In the genomic region with DNA sequence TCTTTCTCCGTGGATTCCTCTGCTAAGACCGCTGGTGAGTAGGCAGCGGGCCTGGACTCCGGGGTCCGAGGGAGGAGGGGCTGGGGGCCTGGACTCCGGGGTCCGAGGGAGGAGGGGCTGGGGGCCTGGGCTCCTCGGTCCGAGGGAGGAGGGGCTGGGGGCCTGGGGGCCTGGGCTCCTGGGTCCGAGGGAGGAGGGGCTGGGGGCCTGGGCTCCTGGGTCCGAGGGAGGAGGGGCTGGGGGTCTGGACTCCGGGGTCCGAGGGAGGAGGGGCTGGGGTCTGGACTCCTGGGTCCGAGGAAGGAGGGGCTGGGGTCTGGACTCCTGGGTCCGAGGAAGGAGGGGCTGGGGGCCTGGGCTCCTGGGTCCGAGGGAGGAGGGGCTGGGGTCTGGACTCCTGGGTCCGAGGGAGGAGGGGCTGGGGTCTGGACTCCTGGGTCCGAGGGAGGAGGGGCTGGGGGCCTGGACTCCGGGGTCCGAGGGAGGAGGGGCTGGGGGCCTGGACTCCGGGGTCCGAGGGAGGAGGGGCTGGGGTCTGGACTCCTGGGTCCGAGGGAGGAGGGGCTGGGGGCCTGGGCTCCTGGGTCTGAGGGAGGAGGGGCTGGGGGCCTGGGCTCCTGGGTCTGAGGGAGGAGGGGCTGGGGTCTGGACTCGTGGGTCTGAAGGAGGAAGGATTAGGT, we compare ENCODE assay signal across 7 cellular contexts. TPM values are rescaled to one million over a fixed set of nuclear protein-coding genes. Genes with fewer than 3 reads are reported as not detected.
A peak's percentile ranks its signal among the peaks of the same experiment; 100 is the strongest.
DNase-seq lines count a peak whose midpoint lies in the region; ATAC-seq and TF ChIP-seq lines count a peak whose summit lies in the region.
"Not testable (repeated sequence)": the region's sequence is repeated elsewhere in the genome, so short reads cannot be mapped to it uniquely, and the experiment has no call there.
"Had no signal": no experiment of that assay in that cellular context is flagged by ENCODE, and none has a peak within 500 bp of the region (broad histone marks: within the 10 kb centered on the region; RNA-seq: fewer than 3 reads in every experiment).

No MANE protein-coding gene starts in this region.

- DNase-seq in GM23248; WTC11 (ENCODE audit: low spot score); caudate nucleus (lab: John Stamatoyannopoulos, UW); iPS DF 6.9 (ENCODE audit: low read depth, low spot score); transverse colon: not testable (repeated sequence)

- not testable (repeated sequence) for ATAC-seq in WTC11

- TF ChIP-seq EP300 in transverse colon (IDR thresholded peaks at IDR 0.05; ENCODE audit: low read depth) = not testable (repeated sequence)

- TF ChIP-seq POLR2A in transverse colon (IDR thresholded peaks at IDR 0.05) = not testable (repeated sequence)

- peak overlapping the region; percentile 94 for H3K27ac ChIP-seq in GM23248
- H3K27ac ChIP-seq in caudate nucleus (ENCODE audit: low read depth, low read length) = peak overlapping the region; percentile 70
- H3K27ac ChIP-seq in iPS DF 6.9 (ENCODE audit: low read length) = not testable (repeated sequence)
- H3K27ac ChIP-seq in transverse colon = peak overlapping the region; percentile 90 to 98 (median 97)

- H3K36me3 ChIP-seq in GM23248 (ENCODE audit: low read depth) (peaks cover 14% of the 10 kb centered on the region; the same call in 1 of the 2 replicates), iPS DF 6.9 (ENCODE audit: control insufficient read depth, insufficient read depth, low read length) (peaks cover 14% of the 10 kb centered on the region), neuron (ENCODE audit: insufficient read depth, low read length) (peaks cover 28% of the 10 kb centered on the region), transverse colon (peaks cover 0 to 13% (median 5%) of the 10 kb centered on the region in 4 donors)

- peak overlapping the region; percentile 89 for H3K4me2 ChIP-seq in GM23248 (ENCODE audit: unreplicated experiment)

- H3K4me1 Mint-ChIP-seq in WTC11 = peaks cover 26% of the 10 kb centered on the region

- TF ChIP-seq CTCF in WTC11 (IDR thresholded peaks at IDR 0.05); transverse colon (IDR thresholded peaks at IDR 0.05): not testable (repeated sequence)

- POLR2A ChIA-PET in WTC11 (lab: Charles Lee) = interaction anchor here (0.5 kb wide), 1 partner anchor 227 kb away, joined by 3 read pairs; no protein-coding TSS in a partner anchor

- H3K9me3 ChIP-seq in GM23248 (ENCODE audit: low read depth); iPS DF 6.9 (ENCODE audit: control insufficient read depth, insufficient read depth, low read length); neuron (ENCODE audit: low read length); transverse colon: not testable (repeated sequence)

- H4K20me1 ChIP-seq in GM23248 (ENCODE audit: insufficient read depth) = not testable (repeated sequence)

- H3K4me1 ChIP-seq in GM23248 (ENCODE audit: insufficient read depth) (peaks cover 20% of the 10 kb centered on the region), neuron (ENCODE audit: insufficient read depth, low read length) (peaks cover 21% of the 10 kb centered on the region), transverse colon (peaks cover 36 to 77% (median 57%) of the 10 kb centered on the region in 4 donors)
- not testable (repeated sequence) for H3K4me1 ChIP-seq in iPS DF 6.9 (ENCODE audit: control insufficient read depth, insufficient read depth, low read length)

- H3K36me3 Mint-ChIP-seq in WTC11 = peaks cover 31% of the 10 kb centered on the region

- H3F3A ChIP-seq in GM23248 (ENCODE audit: insufficient read depth) = peaks cover 41% of the 10 kb centered on the region

- peak overlapping the region; percentile 93 for H3K4me3 ChIP-seq in GM23248
- H3K4me3 ChIP-seq in iPS DF 6.9 (ENCODE audit: low read length) = peak overlapping the region; percentile 78
- peak overlapping the region; percentile 59 for H3K4me3 ChIP-seq in neuron (ENCODE audit: low read length)
- peak overlapping the region; percentile 58 to 81 (median 72) for H3K4me3 ChIP-seq in transverse colon

- H3K27me3 ChIP-seq in GM23248 (replicated peaks; ENCODE audit: insufficient read depth); iPS DF 6.9 (ENCODE audit: control insufficient read depth, insufficient read depth, low read length); neuron (ENCODE audit: insufficient read depth, low read length); transverse colon: not testable (repeated sequence)

- WGBS in GM23248 (ENCODE audit: low coverage in 1 of 2, low lambda C conversion rate in 2 of 2, missing lambda C conversion rate in 2 of 2), 2 experiments = 4% methylated on average over 3 to 19 of the region's 24 CpGs
- no CpG with 5 or more reads among the region's 24 CpGs for WGBS in iPS DF 6.9 (ENCODE audit: insufficient coverage, insufficient read length)
- 3% methylated on average over 9 of the region's 24 CpGs; no CpG with 5 or more reads in 1 of the 2 donors for WGBS in transverse colon (ENCODE audit: low coverage in 1 of 2), 2 donors

- H2AFZ ChIP-seq in GM23248; neuron (ENCODE audit: low read depth, low read length): not testable (repeated sequence)

- H3K79me2 ChIP-seq in GM23248 (ENCODE audit: insufficient read depth) = peaks cover 66% of the 10 kb centered on the region

- H3K9ac ChIP-seq in GM23248 = peak overlapping the region; percentile 100

- CTCF ChIA-PET in WTC11 (lab: Charles Lee) = interaction anchor here (1.8 kb wide), 1 partner anchor 43 kb away, joined by 4 read pairs; no protein-coding TSS in a partner anchor

- H3K27ac Mint-ChIP-seq in WTC11 = peak overlapping the region; percentile 60

- H3K4me3 Mint-ChIP-seq in WTC11 = peak overlapping the region; percentile 93

- in situ Hi-C loops in GM23248 (cut with MboI); transverse colon (cut with MboI; ENCODE audit: low pct_ligation_motif_present in 1 of 4, low pct_unique_long_range_greater_than_20kb in 1 of 4, low sequenced_read_pairs in 3 of 4): not testable (repeated sequence)

- not testable (repeated sequence) for H3K27me3 Mint-ChIP-seq in WTC11 (ENCODE audit: low read depth)

- intact Hi-C loops in transverse colon (cut with DNase I; ENCODE audit: low total_unique reads) = not testable (repeated sequence)

- H3K9me3 Mint-ChIP-seq in WTC11 = not testable (repeated sequence)

- not testable (repeated sequence) for H3K9me2 ChIP-seq in GM23248 (ENCODE audit: insufficient read depth)

RNA-seq across cellular contexts. Expression of a gene that starts 2.3 kb away (rescaled TPM):
- 74.8 and 85.9 TPM in 2 replicates for total RNA-seq in GM23248 (2014; rRNA removed; shearing (Covaris generic))
- polyA plus RNA-seq in GM23248 (2016; fragmentation: Nextera tagmentation; extraction: Ambion mirVana) = 222 and 226 TPM in 2 replicates
- total RNA-seq in WTC11 (2021) (78.6 to 86.4 TPM (median 79.7 TPM) in 3 replicates), transverse colon (100 to 1,000 TPM in 2 of 4 donors, 10 to 100 TPM in 2; 33.3 to 222 (median 79.1) TPM)

RNA-seq across cellular contexts. Expression of a gene that starts 12.1 kb away (rescaled TPM):
- total RNA-seq in GM23248 (2014; rRNA removed; shearing (Covaris generic)) = not detected in 2 replicates
- not detected in 2 replicates for polyA plus RNA-seq in GM23248 (2016; fragmentation: Nextera tagmentation; extraction: Ambion mirVana)
- 23.0 to 30.0 TPM (median 27.5 TPM) in 3 replicates for total RNA-seq in WTC11 (2021)
- total RNA-seq in transverse colon = under 1 TPM in 1 of 4 donors, not detected in 3; 0.32 TPM

RNA-seq across cellular contexts. Expression of a gene that starts 39.1 kb away (rescaled TPM):
- total RNA-seq in GM23248 (2014; rRNA removed; shearing (Covaris generic)) = not detected in 2 replicates
- polyA plus RNA-seq in GM23248 (2016; fragmentation: Nextera tagmentation; extraction: Ambion mirVana) = not detected in 2 replicates
- total RNA-seq in WTC11 (2021) (33.3 to 44.1 TPM (median 43.2 TPM) in 3 replicates), transverse colon (not detected)
- total RNA-seq: left lobe of liver had no signal

RNA-seq across cellular contexts. Expression of a gene that starts 45.8 kb away (rescaled TPM):
- total RNA-seq in GM23248 (2014; rRNA removed; shearing (Covaris generic)) = not detected in 2 replicates
- polyA plus RNA-seq in GM23248 (2016; fragmentation: Nextera tagmentation; extraction: Ambion mirVana) = not detected in 2 replicates
- total RNA-seq in WTC11 (2021) (4.7 to 5.6 TPM (median 4.9 TPM) in 3 replicates), transverse colon (under 1 TPM in 1 of 4 donors, not detected in 3; 0.16 TPM)

Comparison
In these comparisons a context has a peak if more than half of its experiments do, and no peak if none do; other contexts are left out.
1. RNA of a gene that starts 12.1 kb away (total RNA-seq): 23.0 to 30.0 TPM in WTC11; not detected in GM23248 and 0.32 TPM in transverse colon; every median in the first group is over 10 times any median in the second.
2. RNA of a gene that starts 39.1 kb away (total RNA-seq): 33.3 to 44.1 TPM in WTC11; not detected in GM23248 and not detected in transverse colon; every median in the first group is over 10 times any median in the second.
3. Peak in every context shown above with its lines, with median percentiles within 50 percentile points of each other: H3K4me3 ChIP-seq.